ENCODE assay signal across 9 cellular contexts in the genomic region with DNA sequence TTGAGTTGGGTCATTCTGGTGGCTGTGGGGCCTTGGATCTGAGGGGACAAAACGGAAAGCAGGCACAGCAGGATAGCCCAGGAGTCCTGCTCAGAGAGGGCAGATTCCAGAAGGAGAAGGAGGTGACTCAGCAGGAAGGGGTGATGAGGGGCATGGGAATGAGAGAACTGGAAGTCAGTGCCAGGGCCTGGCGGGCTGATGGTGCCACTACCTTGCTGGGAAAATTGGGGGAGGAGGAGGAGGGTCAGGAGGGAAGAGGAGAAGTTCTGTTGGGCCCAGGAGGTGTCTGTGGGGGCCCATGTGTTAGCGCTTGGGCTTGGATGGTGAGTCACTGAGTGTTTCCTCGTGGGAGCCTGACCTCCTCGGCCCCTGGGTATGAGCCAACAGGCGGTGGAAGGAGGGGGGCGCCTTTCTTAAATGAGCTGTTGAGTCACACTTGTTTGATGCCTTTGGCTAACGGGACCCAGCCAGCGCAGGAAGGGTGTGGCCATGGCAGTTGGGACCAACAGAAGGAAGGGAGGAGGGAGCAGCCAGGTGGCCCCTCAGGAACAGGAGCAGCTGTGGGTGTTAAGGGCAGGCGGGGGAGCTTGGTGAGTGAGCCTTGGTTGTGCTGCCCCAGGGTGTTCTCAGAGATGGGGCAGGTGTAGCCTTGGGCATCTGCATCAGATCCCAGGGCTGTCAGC.
DNase-seq lines count a peak whose midpoint lies in the region; TF ChIP-seq lines count a peak whose summit lies in the region.
"Had no signal": no experiment of that assay in that cellular context is flagged by ENCODE, and none has a peak within 500 bp of the region (broad histone marks: within the 10 kb centered on the region; RNA-seq: fewer than 3 reads in every experiment).

No MANE protein-coding gene starts in this region.

- intact Hi-C loops in uterus (cut with DNase I; ENCODE audit: low total_unique reads), result no loop called here

- H3K9ac ChIP-seq in liver (ENCODE audit: low read depth in 1 of 2, low read length in 2 of 2), result no peak overlapping the region

- H3K36me3 ChIP-seq in brain microvascular endothelial cell (replicated peaks), result no peaks in the 10 kb centered on the region
- H3K36me3 ChIP-seq in liver (ENCODE audit: control insufficient read depth in 4 of 4, insufficient read depth in 3 of 4, low read depth in 1 of 4, low read length in 3 of 4), result no peaks in the 10 kb centered on the region
- no peaks in the 10 kb centered on the region for H3K36me3 ChIP-seq in uterus

- in situ Hi-C loops in brain microvascular endothelial cell (cut with HindIII; ENCODE audit: low pct_ligation_motif_present, low sequenced_read_pairs), result no loop called here

- H3K4me1 ChIP-seq in liver (ENCODE audit: control insufficient read depth in 4 of 4, insufficient read depth in 4 of 4, low read length in 3 of 4) (peaks cover 6 to 25% (median 18%) of the 10 kb centered on the region in 4 donors), uterus (peaks cover 35 to 38% of the 10 kb centered on the region in 2 donors)

- TF ChIP-seq CTCF in brain microvascular endothelial cell (IDR thresholded peaks at IDR 0.05; ENCODE audit: low read depth, low read length, missing control alignments) (peak; percentile 10), liver (IDR thresholded peaks at IDR 0.05; ENCODE audit: low read depth, low read length, missing input control) (no peak), uterus (IDR thresholded peaks at IDR 0.05) (peak in 1 of 4 experiments; percentile 10)

- 61% methylated on average over 10 of the region's 10 CpGs for WGBS in liver

- no peak for TF ChIP-seq RAD21 in liver (IDR thresholded peaks at IDR 0.05)

- H3K9me3 ChIP-seq in liver (ENCODE audit: control insufficient read depth in 4 of 4, low read length in 3 of 4) (no peaks in the 10 kb centered on the region), uterus (no peaks in the 10 kb centered on the region)

- no peak overlapping the region for H3K4me3 ChIP-seq in brain microvascular endothelial cell (ENCODE audit: low read depth, low read length)
- no peak overlapping the region for H3K4me3 ChIP-seq in liver (ENCODE audit: low read depth in 1 of 3, low read length in 3 of 3)
- H3K4me3 ChIP-seq in uterus, result no peak overlapping the region

- DNase-seq in SIG-M5 treated with dmso at 0.1 percent for 504 hours (lab: John Stamatoyannopoulos, UW; ENCODE audit: unreplicated experiment) (peak; percentile 45), SIG-M5 (lab: John Stamatoyannopoulos, UW) (no peak), brain microvascular endothelial cell (peak; percentile 93), uterus (peak; percentile 94 to 96), NCI-H2227 (lab: John Stamatoyannopoulos, UW; ENCODE audit: unreplicated experiment) (no peak), ecto neural progenitor cell (ENCODE audit: low spot score) (no peak)
- no peak for DNase-seq in stimulated activated naive CD4-positive, alpha-beta T cell (lab: John Stamatoyannopoulos, UW)
- DNase-seq: CD4-positive, CD25-positive, alpha-beta regulatory T cell had no signal

- H3K27me3 ChIP-seq in brain microvascular endothelial cell (replicated peaks), result no peaks in the 10 kb centered on the region
- no peaks in the 10 kb centered on the region for H3K27me3 ChIP-seq in liver (ENCODE audit: control insufficient read depth in 4 of 4, insufficient read depth in 4 of 4, low read length in 3 of 4)
- no peaks in the 10 kb centered on the region for H3K27me3 ChIP-seq in uterus

- TF ChIP-seq POLR2A in uterus (IDR thresholded peaks at IDR 0.05), result no peak

- H3K27ac ChIP-seq in brain microvascular endothelial cell (peak overlapping the region; percentile 75), liver (ENCODE audit: low read depth in 1 of 2, low read length in 2 of 2) (peak overlapping the region in 1 of 2 donors; percentile 20), uterus (peak overlapping the region; percentile 88)

TF ChIP-seq in liver, 16 proteins besides CTCF, POLR2A, EP300 and RAD21:
- TF ChIP-seq, protein P1, sequence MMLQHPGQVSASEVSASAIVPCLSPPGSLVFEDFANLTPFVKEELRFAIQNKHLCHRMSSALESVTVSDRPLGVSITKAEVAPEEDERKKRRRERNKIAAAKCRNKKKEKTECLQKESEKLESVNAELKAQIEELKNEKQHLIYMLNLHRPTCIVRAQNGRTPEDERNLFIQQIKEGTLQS (IDR thresholded peaks at IDR 0.05), result no peak
- TF ChIP-seq EGR1 (IDR thresholded peaks at IDR 0.05; ENCODE audit: low read depth in 2 of 2) (no peak), NR2F2 (IDR thresholded peaks at IDR 0.05) (peak; percentile 26), JUND (IDR thresholded peaks at IDR 0.05) (peak in 1 of 2 donors; percentile 45), RXRA (IDR thresholded peaks at IDR 0.05) (no peak), FOXA2 (IDR thresholded peaks at IDR 0.05) (no peak)
- TF ChIP-seq, protein P2, sequence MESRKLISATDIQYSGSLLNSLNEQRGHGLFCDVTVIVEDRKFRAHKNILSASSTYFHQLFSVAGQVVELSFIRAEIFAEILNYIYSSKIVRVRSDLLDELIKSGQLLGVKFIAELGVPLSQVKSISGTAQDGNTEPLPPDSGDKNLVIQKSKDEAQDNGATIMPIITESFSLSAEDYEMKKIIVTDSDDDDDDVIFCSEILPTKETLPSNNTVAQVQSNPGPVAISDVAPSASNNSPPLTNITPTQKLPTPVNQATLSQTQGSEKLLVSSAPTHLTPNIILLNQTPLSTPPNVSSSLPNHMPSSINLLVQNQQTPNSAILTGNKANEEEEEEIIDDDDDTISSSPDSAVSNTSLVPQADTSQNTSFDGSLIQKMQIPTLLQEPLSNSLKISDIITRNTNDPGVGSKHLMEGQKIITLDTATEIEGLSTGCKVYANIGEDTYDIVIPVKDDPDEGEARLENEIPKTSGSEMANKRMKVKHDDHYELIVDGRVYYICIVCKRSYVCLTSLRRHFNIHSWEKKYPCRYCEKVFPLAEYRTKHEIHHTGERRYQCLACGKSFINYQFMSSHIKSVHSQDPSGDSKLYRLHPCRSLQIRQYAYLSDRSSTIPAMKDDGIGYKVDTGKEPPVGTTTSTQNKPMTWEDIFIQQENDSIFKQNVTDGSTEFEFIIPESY (IDR thresholded peaks at IDR 0.05), result no peak
TF ChIP-seq in liver: peak in this region for 2.

Comparison
In these comparisons a context has a peak if more than half of its experiments do, and no peak if none do; other contexts are left out.
1. DNase-seq: peak in SIG-M5 treated with dmso at 0.1 percent for 504 hours (single experiment), brain microvascular endothelial cell (single experiment) and uterus (2 of 2); none in SIG-M5 (single experiment), NCI-H2227 (single experiment), ecto neural progenitor cell (single experiment) and stimulated activated naive CD4-positive, alpha-beta T cell (0 of 6).